In genomic region chr21:45534591-45535331, GRCh38 we compare ENCODE assay signal across 8 cellular contexts. TPM values are rescaled to one million over a fixed set of nuclear protein-coding genes. Genes with fewer than 3 reads are reported as not detected.
A peak's percentile ranks its signal among the peaks of the same experiment; 100 is the strongest.
DNase-seq lines count a peak whose midpoint lies in the region; ATAC-seq, FAIRE-seq and TF ChIP-seq lines count a peak whose summit lies in the region.
"Had no signal": no experiment of that assay in that cellular context is flagged by ENCODE, and none has a peak within 500 bp of the region (broad histone marks: within the 10 kb centered on the region; RNA-seq: fewer than 3 reads in every experiment).

No MANE protein-coding gene starts in this region.

- H3K9me3 ChIP-seq in small intestine (ENCODE audit: control insufficient read depth, low read depth) (no peaks in the 10 kb centered on the region), PC-9 (ENCODE audit: insufficient read depth, low read depth) (no peaks in the 10 kb centered on the region)

- H3K9me3 Mint-ChIP-seq in GM23338 = no peaks in the 10 kb centered on the region; the same call in 2 of the 3 replicates

- 41 to 72% (median 63%) methylated on average over 28 of the region's 28 CpGs for WGBS in small intestine, 3 donors

- no peaks in the 10 kb centered on the region for H4K20me1 ChIP-seq in PC-9 (ENCODE audit: insufficient read depth)
- peaks cover 4% of the 10 kb centered on the region; the same call in 1 of the 2 replicates for H4K20me1 ChIP-seq in GM23338 (replicated peaks; ENCODE audit: insufficient read depth)

- H3K4me2 ChIP-seq in PC-9 (no peak overlapping the region), GM23338 (no peak overlapping the region)

- H3K36me3 ChIP-seq in small intestine (ENCODE audit: control insufficient read depth in 2 of 2, insufficient read depth in 2 of 2, low read length in 2 of 2) (peaks cover 2 to 4% of the 10 kb centered on the region in 2 donors), PC-9 (ENCODE audit: low read depth) (peaks cover 4% of the 10 kb centered on the region), GM23338 (ENCODE audit: insufficient read depth) (no peaks in the 10 kb centered on the region)

- peaks cover 7% of the 10 kb centered on the region for H3K27me3 Mint-ChIP-seq in GM23338 (ENCODE audit: insufficient read depth, low read depth, poor library complexity)

- H3K27ac Mint-ChIP-seq in GM23338 = no peak overlapping the region

- H3K4me3 ChIP-seq in small intestine (ENCODE audit: low read depth in 1 of 2, low read length in 2 of 2) (no peak overlapping the region), PC-9 (no peak overlapping the region), GM23338 (no peak overlapping the region)

- no peaks in the 10 kb centered on the region for H3K9me2 ChIP-seq in PC-9 (ENCODE audit: insufficient read depth)
- no peaks in the 10 kb centered on the region for H3K9me2 ChIP-seq in GM23338 (ENCODE audit: insufficient read depth)

- intact Hi-C loops in PC-9 (cut with micrococcal nuclease; ENCODE audit: unreplicated experiment) = no loop called here

- H3F3A ChIP-seq in PC-9 (ENCODE audit: insufficient read depth, low read depth) = no peaks in the 10 kb centered on the region
- 0 out of 2 replicates have a peak, but pooled peaks cover 2% of the 10 kb centered on the region for H3F3A ChIP-seq in GM23338 (replicated peaks; ENCODE audit: low read depth)

- BruUV-seq in PC-9 (replicated peaks; lab: Mats Ljungman, UMichigan) = no TSS peak

- H3K27me3 ChIP-seq in small intestine (ENCODE audit: control insufficient read depth in 2 of 2, insufficient read depth in 2 of 2, low read length in 2 of 2) (no peaks in the 10 kb centered on the region), PC-9 (ENCODE audit: insufficient read depth, low read depth) (no peaks in the 10 kb centered on the region), GM23338 (ENCODE audit: insufficient read depth) (no peaks in the 10 kb centered on the region)

- H3K27ac ChIP-seq in angular gyrus (ENCODE audit: low read depth, low read length) (peak overlapping the region; percentile 37), small intestine (ENCODE audit: low read depth in 1 of 2, low read length in 1 of 2) (peak overlapping the region in 1 of 2 donors; percentile 82), PC-9 (no peak overlapping the region), GM23338 (ENCODE audit: low read depth) (no peak overlapping the region)

- peak; percentile 7 for DNase-seq in NCI-H1105 treated with DMSO at 0.1 percent for 48 hours (lab: John Stamatoyannopoulos, UW)
- peak; percentile 55 for DNase-seq in islet precursor cell
- peak; percentile 60 for DNase-seq in small intestine
- DNase-seq in PC-9 = no peak
- DNase-seq in GM23338 (ENCODE audit: low spot score) = no peak
- DNase-seq: NCI-H774 had no signal

- no peak overlapping the region for H2AFZ ChIP-seq in PC-9
- no peak overlapping the region for H2AFZ ChIP-seq in GM23338

- TF ChIP-seq CTCF in PC-9 (conservative IDR thresholded peaks at IDR 0.05) (no peak), GM23338 (conservative IDR thresholded peaks at IDR 0.05; ENCODE audit: low read depth in 2 of 2) (no peak)

- no peaks in the 10 kb centered on the region for H3K4me1 Mint-ChIP-seq in GM23338

- no peak for ATAC-seq in GM21381 (IDR thresholded peaks at IDR 0.05; ENCODE audit: unreplicated experiment)
- no peak for ATAC-seq in GM23338

- POLR2A ChIA-PET in PC-9 (lab: Charles Lee; ENCODE audit: unreplicated experiment) = no interaction called here

- CTCF ChIA-PET in PC-9 (lab: Charles Lee) = no interaction called here

- no peak for FAIRE-seq in small intestine (lab: Jason Lieb, UNC)

- no peak overlapping the region for H3K4me3 Mint-ChIP-seq in GM23338

- H3K4me1 ChIP-seq in small intestine (ENCODE audit: control insufficient read depth in 2 of 2, insufficient read depth in 1 of 2, low read depth in 1 of 2, low read length in 1 of 2) (peaks cover 0 to 3% of the 10 kb centered on the region in 2 donors), PC-9 (replicated peaks; ENCODE audit: insufficient read depth) (no peaks in the 10 kb centered on the region), GM23338 (ENCODE audit: insufficient read depth) (no peaks in the 10 kb centered on the region)

- peaks cover 11% of the 10 kb centered on the region; the same call in 2 of the 3 replicates for H3K36me3 Mint-ChIP-seq in GM23338 (ENCODE audit: low read depth)

- H3K79me2 ChIP-seq in PC-9 (ENCODE audit: low read depth) (0 out of 2 replicates have a peak, but pooled peaks cover under 1% of the 10 kb centered on the region), GM23338 (replicated peaks; ENCODE audit: insufficient read depth) (peaks cover 16% of the 10 kb centered on the region)

TF ChIP-seq in GM23338, 12 proteins besides CTCF, POLR2A, EP300 and RAD21 (continues in another document):
- no peak for TF ChIP-seq POLR2AphosphoS5 (IDR thresholded peaks at IDR 0.05; ENCODE audit: low read depth)
- no peak for TF ChIP-seq REST (IDR thresholded peaks at IDR 0.05; ENCODE audit: unreplicated experiment)
- TF ChIP-seq ZNF114 (CRISPR knock-in tag; IDR thresholded peaks at IDR 0.05) = no peak
- TF ChIP-seq STAT1 (IDR thresholded peaks at IDR 0.05; ENCODE audit: unreplicated experiment) = no peak
- TF ChIP-seq CREB1 (CRISPR knock-in tag; IDR thresholded peaks at IDR 0.05; ENCODE audit: low read depth) = no peak

RNA-seq across cellular contexts. Expression of gene SLC19A1, which starts 7.5 kb away (rescaled TPM):
- polyA plus RNA-seq in small intestine (10 to 100 TPM; 12.6 to 20.8 (median 14.8) TPM), GM23338 (2016; fragmentation: Nextera tagmentation; extraction: Ambion mirVana) (31.2 and 37.4 TPM in 2 replicates)
- total RNA-seq in PC-9 (2021) = 22.6 and 25.0 TPM in 2 replicates
- total RNA-seq in GM23338 (2014; rRNA removed; shearing (Covaris generic)) = 25.9 and 33.0 TPM in 2 replicates

Comparison
In these comparisons a context has a peak if more than half of its experiments do, and no peak if none do; other contexts are left out.
1. DNase-seq: peak in NCI-H1105 treated with DMSO at 0.1 percent for 48 hours (single experiment), islet precursor cell (single experiment) and small intestine (single experiment); none in PC-9 (0 of 2) and GM23338 (single experiment).